Comparison of ENCODE assay signal across 1 cellular context in genomic region chr22:46294784-46295183, GRCh38.
TF ChIP-seq lines count a peak whose summit lies in the region.

No MANE protein-coding gene starts in this region.

TF ChIP-seq in GM23338, 12 proteins besides CTCF, POLR2A, EP300 and RAD21:
- TF ChIP-seq STAT1 (IDR thresholded peaks at IDR 0.05; ENCODE audit: unreplicated experiment): no peak
- no peak for TF ChIP-seq ZNF331 (CRISPR knock-in tag; IDR thresholded peaks at IDR 0.05; ENCODE audit: low read depth)
- TF ChIP-seq EZH2 (IDR thresholded peaks at IDR 0.05; ENCODE audit: low read depth, unreplicated experiment): no peak
- no peak for TF ChIP-seq ZNF114 (CRISPR knock-in tag; IDR thresholded peaks at IDR 0.05)
- no peak for TF ChIP-seq EZH2phosphoT487 (IDR thresholded peaks at IDR 0.05; ENCODE audit: unreplicated experiment)
- no peak for TF ChIP-seq NANOG (IDR thresholded peaks at IDR 0.05; ENCODE audit: borderline replicate concordance)
- TF ChIP-seq, protein P1, sequence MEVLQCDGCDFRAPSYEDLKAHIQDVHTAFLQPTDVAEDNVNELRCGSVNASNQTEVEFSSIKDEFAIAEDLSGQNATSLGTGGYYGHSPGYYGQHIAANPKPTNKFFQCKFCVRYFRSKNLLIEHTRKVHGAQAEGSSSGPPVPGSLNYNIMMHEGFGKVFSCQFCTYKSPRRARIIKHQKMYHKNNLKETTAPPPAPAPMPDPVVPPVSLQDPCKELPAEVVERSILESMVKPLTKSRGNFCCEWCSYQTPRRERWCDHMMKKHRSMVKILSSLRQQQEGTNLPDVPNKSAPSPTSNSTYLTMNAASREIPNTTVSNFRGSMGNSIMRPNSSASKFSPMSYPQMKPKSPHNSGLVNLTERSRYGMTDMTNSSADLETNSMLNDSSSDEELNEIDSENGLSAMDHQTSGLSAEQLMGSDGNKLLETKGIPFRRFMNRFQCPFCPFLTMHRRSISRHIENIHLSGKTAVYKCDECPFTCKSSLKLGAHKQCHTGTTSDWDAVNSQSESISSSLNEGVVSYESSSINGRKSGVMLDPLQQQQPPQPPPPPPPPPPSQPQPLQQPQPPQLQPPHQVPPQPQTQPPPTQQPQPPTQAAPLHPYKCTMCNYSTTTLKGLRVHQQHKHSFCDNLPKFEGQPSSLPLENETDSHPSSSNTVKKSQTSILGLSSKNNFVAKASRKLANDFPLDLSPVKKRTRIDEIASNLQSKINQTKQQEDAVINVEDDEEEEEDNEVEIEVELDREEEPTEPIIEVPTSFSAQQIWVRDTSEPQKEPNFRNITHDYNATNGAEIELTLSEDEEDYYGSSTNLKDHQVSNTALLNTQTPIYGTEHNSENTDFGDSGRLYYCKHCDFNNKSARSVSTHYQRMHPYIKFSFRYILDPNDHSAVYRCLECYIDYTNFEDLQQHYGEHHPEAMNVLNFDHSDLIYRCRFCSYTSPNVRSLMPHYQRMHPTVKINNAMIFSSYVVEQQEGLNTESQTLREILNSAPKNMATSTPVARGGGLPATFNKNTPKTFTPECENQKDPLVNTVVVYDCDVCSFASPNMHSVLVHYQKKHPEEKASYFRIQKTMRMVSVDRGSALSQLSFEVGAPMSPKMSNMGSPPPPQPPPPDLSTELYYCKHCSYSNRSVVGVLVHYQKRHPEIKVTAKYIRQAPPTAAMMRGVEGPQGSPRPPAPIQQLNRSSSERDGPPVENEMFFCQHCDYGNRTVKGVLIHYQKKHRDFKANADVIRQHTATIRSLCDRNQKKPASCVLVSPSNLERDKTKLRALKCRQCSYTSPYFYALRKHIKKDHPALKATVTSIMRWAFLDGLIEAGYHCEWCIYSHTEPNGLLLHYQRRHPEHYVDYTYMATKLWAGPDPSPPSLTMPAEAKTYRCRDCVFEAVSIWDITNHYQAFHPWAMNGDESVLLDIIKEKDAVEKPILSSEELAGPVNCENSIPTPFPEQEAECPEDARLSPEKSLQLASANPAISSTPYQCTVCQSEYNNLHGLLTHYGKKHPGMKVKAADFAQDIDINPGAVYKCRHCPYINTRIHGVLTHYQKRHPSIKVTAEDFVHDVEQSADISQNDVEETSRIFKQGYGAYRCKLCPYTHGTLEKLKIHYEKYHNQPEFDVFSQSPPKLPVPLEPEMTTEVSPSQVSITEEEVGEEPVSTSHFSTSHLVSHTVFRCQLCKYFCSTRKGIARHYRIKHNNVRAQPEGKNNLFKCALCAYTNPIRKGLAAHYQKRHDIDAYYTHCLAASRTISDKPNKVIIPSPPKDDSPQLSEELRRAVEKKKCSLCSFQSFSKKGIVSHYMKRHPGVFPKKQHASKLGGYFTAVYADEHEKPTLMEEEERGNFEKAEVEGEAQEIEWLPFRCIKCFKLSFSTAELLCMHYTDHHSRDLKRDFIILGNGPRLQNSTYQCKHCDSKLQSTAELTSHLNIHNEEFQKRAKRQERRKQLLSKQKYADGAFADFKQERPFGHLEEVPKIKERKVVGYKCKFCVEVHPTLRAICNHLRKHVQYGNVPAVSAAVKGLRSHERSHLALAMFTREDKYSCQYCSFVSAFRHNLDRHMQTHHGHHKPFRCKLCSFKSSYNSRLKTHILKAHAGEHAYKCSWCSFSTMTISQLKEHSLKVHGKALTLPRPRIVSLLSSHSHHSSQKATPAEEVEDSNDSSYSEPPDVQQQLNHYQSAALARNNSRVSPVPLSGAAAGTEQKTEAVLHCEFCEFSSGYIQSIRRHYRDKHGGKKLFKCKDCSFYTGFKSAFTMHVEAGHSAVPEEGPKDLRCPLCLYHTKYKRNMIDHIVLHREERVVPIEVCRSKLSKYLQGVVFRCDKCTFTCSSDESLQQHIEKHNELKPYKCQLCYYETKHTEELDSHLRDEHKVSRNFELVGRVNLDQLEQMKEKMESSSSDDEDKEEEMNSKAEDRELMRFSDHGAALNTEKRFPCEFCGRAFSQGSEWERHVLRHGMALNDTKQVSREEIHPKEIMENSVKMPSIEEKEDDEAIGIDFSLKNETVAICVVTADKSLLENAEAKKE (CRISPR knock-in tag; IDR thresholded peaks at IDR 0.05): no peak
- no peak for TF ChIP-seq ETS1 (IDR thresholded peaks at IDR 0.05)
- no peak for TF ChIP-seq POLR2AphosphoS5 (IDR thresholded peaks at IDR 0.05; ENCODE audit: low read depth)
- no peak for TF ChIP-seq REST (IDR thresholded peaks at IDR 0.05; ENCODE audit: unreplicated experiment)
